Comparison of ENCODE assay signal across 14 cellular contexts in the genomic region with DNA sequence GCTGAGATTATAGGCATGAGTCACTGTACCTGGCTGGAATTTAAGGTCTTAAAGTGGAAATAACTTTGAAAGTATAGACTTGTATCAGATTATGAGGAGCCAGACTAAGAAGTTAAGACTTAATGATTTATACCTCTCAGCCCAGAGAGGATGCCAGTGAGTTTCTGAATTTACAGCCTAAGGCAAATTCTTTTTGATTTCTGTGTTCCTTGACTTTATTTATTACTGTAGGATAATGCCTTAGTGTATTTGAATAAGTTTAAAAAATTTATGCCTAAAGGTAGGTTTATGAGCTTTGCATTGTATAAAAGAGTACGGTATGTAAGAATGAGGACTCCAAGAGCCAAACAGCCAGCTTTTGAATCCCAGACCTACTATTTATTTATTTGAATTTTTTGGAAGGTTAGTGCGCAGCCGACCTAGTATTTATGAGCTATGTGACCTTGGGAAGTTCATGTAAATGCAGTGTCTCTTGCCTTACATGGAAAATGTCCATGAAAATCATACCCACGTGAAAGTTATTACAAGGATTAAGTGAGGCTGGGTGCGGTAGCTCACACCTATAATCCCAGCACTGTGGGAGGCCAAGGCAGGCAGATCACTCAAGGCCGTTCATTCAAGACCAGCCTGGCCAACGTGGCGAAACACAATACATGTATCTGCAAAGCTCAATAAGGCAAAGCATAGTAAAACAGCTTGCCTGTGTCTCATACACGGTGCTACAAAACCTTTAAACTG.
DNase-seq lines count a peak whose midpoint lies in the region; ATAC-seq and TF ChIP-seq lines count a peak whose summit lies in the region.
"Had no signal": no experiment of that assay in that cellular context is flagged by ENCODE, and none has a peak within 500 bp of the region (broad histone marks: within the 10 kb centered on the region; RNA-seq: fewer than 3 reads in every experiment).

No MANE protein-coding gene starts in this region.

- 0 out of 2 replicates have a peak, but pooled peaks cover 11% of the 10 kb centered on the region for H3K4me1 ChIP-seq in GM23338 (ENCODE audit: insufficient read depth)

- no peak overlapping the region for H3K4me3 Mint-ChIP-seq in GM23338

- no peak overlapping the region for H3K27ac ChIP-seq in GM23338 (ENCODE audit: low read depth)
- H3K27ac ChIP-seq: C4-2B had no signal

- H2AFZ ChIP-seq in GM23338: no peak overlapping the region

- H3K36me3 Mint-ChIP-seq in GM23338 (ENCODE audit: low read depth): no peaks in the 10 kb centered on the region

- ATAC-seq in GM23338 (peak; percentile 32; the same call in 2 of the 3 replicates), esophagus mucosa (peak; percentile 56), HG02642 (IDR thresholded peaks at IDR 0.05; ENCODE audit: poor library complexity, unreplicated experiment) (no peak)
- ATAC-seq: K562 had no signal

- no peaks in the 10 kb centered on the region for H3K9me2 ChIP-seq in GM23338 (ENCODE audit: insufficient read depth)

- H4K20me1 ChIP-seq in GM23338 (replicated peaks; ENCODE audit: insufficient read depth): no peaks in the 10 kb centered on the region

- H3K4me2 ChIP-seq in GM23338: no peak overlapping the region

- H3F3A ChIP-seq in GM23338 (replicated peaks; ENCODE audit: low read depth): no peaks in the 10 kb centered on the region

- no peak for DNase-seq in GM23338 (ENCODE audit: low spot score)
- peak; percentile 83 for DNase-seq in NCI-H1048 (lab: John Stamatoyannopoulos, UW)
- peak; percentile 60 for DNase-seq in retinal pigment epithelial cell (ENCODE audit: low read depth)
- no peak for DNase-seq in UCSD-AML1 (lab: John Stamatoyannopoulos, UW; ENCODE audit: unreplicated experiment)
- DNase-seq in HuH-7.5 (ENCODE audit: low spot score): no peak
- DNase-seq: COR-L47, EL, NCI-H1436 treated with DMSO at 0.1 percent for 48 hours, NCI-H2227 treated with DMSO at 0.1 percent for 48 hours, NCI-H748 treated with DMSO at 0.1 percent for 48 hours had no signal

- no peaks in the 10 kb centered on the region for H3K9me3 Mint-ChIP-seq in GM23338

- peaks cover 12% of the 10 kb centered on the region for H3K4me1 Mint-ChIP-seq in GM23338

- no peak for TF ChIP-seq CTCF in GM23338 (conservative IDR thresholded peaks at IDR 0.05; ENCODE audit: low read depth in 2 of 2)
- TF ChIP-seq CTCF in retinal pigment epithelial cell (conservative IDR thresholded peaks at IDR 0.05; ENCODE audit: low read depth, low read length): no peak

- no peak overlapping the region for H3K4me3 ChIP-seq in GM23338
- H3K4me3 ChIP-seq in retinal pigment epithelial cell (ENCODE audit: low read length): no peak overlapping the region
- H3K4me3 ChIP-seq: K562 had no signal

- no peak overlapping the region for H3K27ac Mint-ChIP-seq in GM23338

- H3K27me3 ChIP-seq in GM23338 (ENCODE audit: insufficient read depth): no peaks in the 10 kb centered on the region

- no peaks in the 10 kb centered on the region for H3K36me3 ChIP-seq in GM23338 (ENCODE audit: insufficient read depth)

- H3K79me2 ChIP-seq in GM23338 (replicated peaks; ENCODE audit: insufficient read depth): no peaks in the 10 kb centered on the region

- no peaks in the 10 kb centered on the region for H3K27me3 Mint-ChIP-seq in GM23338 (ENCODE audit: insufficient read depth, low read depth, poor library complexity)

TF ChIP-seq in GM23338, 12 proteins besides CTCF, POLR2A, EP300 and RAD21 (continues in another document):
- TF ChIP-seq NANOG (IDR thresholded peaks at IDR 0.05; ENCODE audit: borderline replicate concordance) (no peak), STAT1 (IDR thresholded peaks at IDR 0.05; ENCODE audit: unreplicated experiment) (no peak), JUNB (IDR thresholded peaks at IDR 0.05; ENCODE audit: unreplicated experiment) (no peak), ZNF114 (CRISPR knock-in tag; IDR thresholded peaks at IDR 0.05) (no peak), POLR2AphosphoS5 (IDR thresholded peaks at IDR 0.05; ENCODE audit: low read depth) (no peak), ZNF462 (CRISPR knock-in tag; IDR thresholded peaks at IDR 0.05) (no peak), ZNF331 (CRISPR knock-in tag; IDR thresholded peaks at IDR 0.05; ENCODE audit: low read depth) (no peak), CREB1 (CRISPR knock-in tag; IDR thresholded peaks at IDR 0.05; ENCODE audit: low read depth) (no peak)
- TF ChIP-seq, protein P1, sequence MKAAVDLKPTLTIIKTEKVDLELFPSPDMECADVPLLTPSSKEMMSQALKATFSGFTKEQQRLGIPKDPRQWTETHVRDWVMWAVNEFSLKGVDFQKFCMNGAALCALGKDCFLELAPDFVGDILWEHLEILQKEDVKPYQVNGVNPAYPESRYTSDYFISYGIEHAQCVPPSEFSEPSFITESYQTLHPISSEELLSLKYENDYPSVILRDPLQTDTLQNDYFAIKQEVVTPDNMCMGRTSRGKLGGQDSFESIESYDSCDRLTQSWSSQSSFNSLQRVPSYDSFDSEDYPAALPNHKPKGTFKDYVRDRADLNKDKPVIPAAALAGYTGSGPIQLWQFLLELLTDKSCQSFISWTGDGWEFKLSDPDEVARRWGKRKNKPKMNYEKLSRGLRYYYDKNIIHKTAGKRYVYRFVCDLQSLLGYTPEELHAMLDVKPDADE (IDR thresholded peaks at IDR 0.05): no peak

Comparison
In these comparisons a context has a peak if more than half of its experiments do, and no peak if none do; other contexts are left out.
1. DNase-seq: peak in NCI-H1048 (single experiment) and retinal pigment epithelial cell (single experiment); none in GM23338 (single experiment), UCSD-AML1 (single experiment) and HuH-7.5 (single experiment).